In the genomic region with DNA sequence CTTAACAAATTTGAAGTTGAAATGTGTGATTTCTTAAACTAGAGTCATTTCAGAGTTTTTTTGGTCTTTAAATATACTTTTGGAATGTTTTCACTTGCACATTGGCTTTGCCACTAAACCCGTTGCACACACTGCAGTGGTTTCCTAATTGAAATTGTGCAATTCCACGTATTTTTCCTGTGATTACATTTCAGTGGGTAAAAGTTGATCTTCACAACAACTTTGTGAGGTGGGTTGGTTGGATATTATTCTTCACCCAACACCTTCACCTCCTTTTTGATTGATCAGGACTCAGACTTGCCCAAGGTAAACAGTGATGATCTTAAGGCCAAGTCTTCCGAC, we compare ENCODE assay signal across 23 cellular contexts.
"Had no signal": no experiment of that assay in that cellular context is flagged by ENCODE, and none has a peak within 500 bp of the region (broad histone marks: within the 10 kb centered on the region; RNA-seq: fewer than 3 reads in every experiment).

No MANE protein-coding gene starts in this region.

- H3K4me3 ChIP-seq: lower lobe of right lung, ovary, tibial artery, uterus had no signal

- H3K9me3 Mint-ChIP-seq: central memory CD8-positive, alpha-beta T cell; stimulated activated memory B cell treated with anti-CD40 and anti-IgM and Interleukin-4, amounts not matched to agents 10 μg/mL and 1 μg/mL and 100 μg/mL, for 72 hours had no signal

- H3K4me3 Mint-ChIP-seq: activated CD4-positive, alpha-beta T cell treated with anti-CD3 and anti-CD28 coated beads, Interleukin-2, amount 10 ng/mL, durations not matched to agents 24 days and 14 days; activated CD8-positive, alpha-beta T cell treated with anti-CD3 and anti-CD28 coated beads, Interleukin-2, amount 10 ng/mL, durations not matched to agents 7 days and 5 days; activated T-cell treated with anti-CD3 and anti-CD28 coated beads, Interleukin-2, amount 50 U/mL, for 72 hours; central memory CD8-positive, alpha-beta T cell; endodermal cell; neural crest cell; stimulated activated memory B cell treated with anti-CD40 and anti-IgM and Interleukin-4, amounts not matched to agents 10 μg/mL and 1 μg/mL and 100 μg/mL, for 72 hours had no signal

- H3K27me3 Mint-ChIP-seq: central memory CD8-positive, alpha-beta T cell; stimulated activated memory B cell treated with anti-CD40 and anti-IgM and Interleukin-4, amounts not matched to agents 10 μg/mL and 1 μg/mL and 100 μg/mL, for 72 hours had no signal

- H3K9me3 ChIP-seq: lower lobe of right lung, ovary, tibial artery, uterus had no signal

- H3K36me3 ChIP-seq: lower lobe of right lung, ovary, tibial artery, uterus had no signal

- DNase-seq: activated CD4-positive, alpha-beta T cell treated with anti-CD3 and anti-CD28 coated beads, Interleukin-2, amount 10 ng/mL, durations not matched to agents 24 days and 14 days; activated CD4-positive, CD25-positive, alpha-beta regulatory T cell; activated CD8-positive, alpha-beta memory T cell treated with anti-CD3 and anti-CD28 coated beads, Interleukin-2, amount 50 U/mL, for 48 hours; activated CD8-positive, alpha-beta T cell treated with anti-CD3 and anti-CD28 coated beads, Interleukin-2, amount 10 ng/mL, durations not matched to agents 7 days and 5 days; activated gamma-delta T cell; activated T-cell treated with anti-CD3 and anti-CD28 coated beads, Interleukin-2, amount 50 U/mL, for 72 hours; amygdala; brain microvascular endothelial cell; dermis blood vessel endothelial cell; endodermal cell; foreskin keratinocyte; lower lobe of right lung; midbrain; ovary; stimulated activated CD4-positive, alpha-beta T cell treated with anti-CD3 and anti-CD28 coated beads, Interleukin-2, amount 100 ng/mL, for 48 hours; T-helper 2 cell; tibial artery; uterus had no signal

- H3K4me1 ChIP-seq: foreskin keratinocyte, uterus had no signal

- H3K27me3 ChIP-seq: brain microvascular endothelial cell, foreskin keratinocyte, ovary, tibial artery, uterus had no signal

- H3K27ac ChIP-seq: brain microvascular endothelial cell, foreskin keratinocyte, lower lobe of right lung, ovary, tibial artery, uterus had no signal

- H3K27ac Mint-ChIP-seq: activated CD4-positive, alpha-beta T cell treated with anti-CD3 and anti-CD28 coated beads, Interleukin-2, amount 10 ng/mL, durations not matched to agents 24 days and 14 days; activated CD8-positive, alpha-beta T cell treated with anti-CD3 and anti-CD28 coated beads, Interleukin-2, amount 10 ng/mL, durations not matched to agents 7 days and 5 days; activated naive CD4-positive, alpha-beta T cell treated with anti-CD3 and anti-CD28 coated beads, Interleukin-2, amount 50 U/mL, for 72 hours; activated T-cell treated with anti-CD3 and anti-CD28 coated beads, Interleukin-2, amount 50 U/mL, for 72 hours; endodermal cell; stimulated activated memory B cell treated with anti-CD40 and anti-IgM and Interleukin-4, amounts not matched to agents 10 μg/mL and 1 μg/mL and 100 μg/mL, for 72 hours had no signal

- ATAC-seq: activated CD8-positive, alpha-beta T cell treated with anti-CD3 and anti-CD28 coated beads, Interleukin-2, amount 10 ng/mL, durations not matched to agents 7 days and 5 days; activated naive CD4-positive, alpha-beta T cell treated with anti-CD3 and anti-CD28 coated beads, Interleukin-2, amount 50 U/mL, for 72 hours; activated T-cell treated with anti-CD3 and anti-CD28 coated beads, Interleukin-2, amount 50 U/mL, for 72 hours; foreskin keratinocyte; lower lobe of right lung; SK-N-SH treated with all-trans-retinoic acid at 6 μM for 48 hours; stimulated activated memory B cell treated with anti-CD40 and anti-IgM and Interleukin-4, amounts not matched to agents 10 μg/mL and 1 μg/mL and 100 μg/mL, for 72 hours had no signal
